8 cellular contexts compared by ENCODE assay signal in the genomic region with DNA sequence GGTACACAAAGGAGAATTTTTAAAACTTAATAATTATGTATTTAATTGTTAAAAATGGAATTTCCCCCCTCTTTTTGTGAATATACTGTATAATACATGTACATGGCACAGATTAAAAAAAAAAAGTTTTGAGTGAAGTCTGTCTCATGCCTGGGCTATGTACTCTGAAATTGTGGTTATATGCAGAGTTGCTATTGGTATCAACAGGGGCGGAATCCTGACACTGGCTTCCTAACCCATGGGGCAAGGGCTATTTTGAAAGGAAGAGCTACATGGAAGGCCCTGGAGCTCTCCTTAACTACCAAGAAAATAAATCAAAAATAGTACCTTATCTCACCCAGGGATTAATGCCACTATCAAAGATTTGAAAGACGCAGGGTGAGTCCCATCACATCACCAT. TPM values are rescaled to one million over a fixed set of nuclear protein-coding genes. Genes with fewer than 3 reads are reported as not detected.
DNase-seq lines count a peak whose midpoint lies in the region; ATAC-seq and TF ChIP-seq lines count a peak whose summit lies in the region.

No MANE protein-coding gene starts in this region.

- peak overlapping the region; percentile 96 for H3K4me3 ChIP-seq in suprapubic skin

- no peaks in the 10 kb centered on the region for H3K36me3 ChIP-seq in suprapubic skin

- H3K27ac ChIP-seq in suprapubic skin = no peak overlapping the region

- H3K4me3 Mint-ChIP-seq in activated naive CD4-positive, alpha-beta T cell treated with anti-CD3 and anti-CD28 coated beads, Interleukin-2, amount 10 ng/mL, durations not matched to agents 7 days and 5 days = peak overlapping the region; percentile 78
- peak overlapping the region; percentile 91 for H3K4me3 Mint-ChIP-seq in activated T-helper 17 cell treated with anti-CD3 and anti-CD28 coated beads, Interleukin-2, amount 50 U/mL, for 72 hours
- peak overlapping the region; percentile 79 to 90 (median 89) for H3K4me3 Mint-ChIP-seq in immature natural killer cell

- no peak for DNase-seq in activated naive CD4-positive, alpha-beta T cell treated with anti-CD3 and anti-CD28 coated beads, Interleukin-2, amount 10 ng/mL, durations not matched to agents 7 days and 5 days
- no peak for DNase-seq in activated naive CD4-positive, alpha-beta T cell treated with anti-CD3 and anti-CD28 coated beads, Interleukin-2, amount 50 U/mL, for 16 hours
- no peak for DNase-seq in immature natural killer cell
- no peak for DNase-seq in suprapubic skin (ENCODE audit: low spot score in 2 of 2)
- DNase-seq in T1000 (lab: John Stamatoyannopoulos, UW) = no peak
- no peak for DNase-seq in cerebellum (ENCODE audit: low spot score)
- DNase-seq in NCI-H1694 (lab: John Stamatoyannopoulos, UW) = no peak

- TF ChIP-seq CTCF in suprapubic skin (IDR thresholded peaks at IDR 0.05) = no peak

- TF ChIP-seq POLR2A in suprapubic skin (IDR thresholded peaks at IDR 0.05) = no peak

- CTCF ChIA-PET in activated naive CD4-positive, alpha-beta T cell treated with anti-CD3 and anti-CD28 coated beads, Interleukin-2, amount 10 ng/mL, durations not matched to agents 7 days and 5 days (lab: Charles Lee) = interaction anchor here (0.6 kb wide), 1 partner anchor 54 kb away, joined by 3 read pairs; no protein-coding TSS in a partner anchor

- no peaks in the 10 kb centered on the region for H3K9me3 ChIP-seq in suprapubic skin

- peak overlapping the region; percentile 15 for H3K27ac Mint-ChIP-seq in activated naive CD4-positive, alpha-beta T cell treated with anti-CD3 and anti-CD28 coated beads, Interleukin-2, amount 10 ng/mL, durations not matched to agents 7 days and 5 days
- peak overlapping the region; percentile 88 for H3K27ac Mint-ChIP-seq in activated T-helper 17 cell treated with anti-CD3 and anti-CD28 coated beads, Interleukin-2, amount 50 U/mL, for 72 hours
- peak overlapping the region in 3 of 6 donors; percentile 19 to 79 (median 74) for H3K27ac Mint-ChIP-seq in immature natural killer cell

- H3K36me3 Mint-ChIP-seq in activated naive CD4-positive, alpha-beta T cell treated with anti-CD3 and anti-CD28 coated beads, Interleukin-2, amount 10 ng/mL, durations not matched to agents 7 days and 5 days = peaks cover 12% of the 10 kb centered on the region
- H3K36me3 Mint-ChIP-seq in activated T-helper 17 cell treated with anti-CD3 and anti-CD28 coated beads, Interleukin-2, amount 50 U/mL, for 72 hours (ENCODE audit: low read depth) = peaks cover 32% of the 10 kb centered on the region
- H3K36me3 Mint-ChIP-seq in immature natural killer cell = no peaks in the 10 kb centered on the region

- no peak for ATAC-seq in activated T-helper 17 cell treated with anti-CD3 and anti-CD28 coated beads, Interleukin-2, amount 50 U/mL, for 72 hours (replicated peaks)

- H3K9me3 Mint-ChIP-seq in activated naive CD4-positive, alpha-beta T cell treated with anti-CD3 and anti-CD28 coated beads, Interleukin-2, amount 10 ng/mL, durations not matched to agents 7 days and 5 days = no peaks in the 10 kb centered on the region
- no peaks in the 10 kb centered on the region for H3K9me3 Mint-ChIP-seq in activated T-helper 17 cell treated with anti-CD3 and anti-CD28 coated beads, Interleukin-2, amount 50 U/mL, for 72 hours
- H3K9me3 Mint-ChIP-seq in immature natural killer cell = no peaks in the 10 kb centered on the region

- no peaks in the 10 kb centered on the region for H3K27me3 Mint-ChIP-seq in activated naive CD4-positive, alpha-beta T cell treated with anti-CD3 and anti-CD28 coated beads, Interleukin-2, amount 10 ng/mL, durations not matched to agents 7 days and 5 days
- no peaks in the 10 kb centered on the region for H3K27me3 Mint-ChIP-seq in activated T-helper 17 cell treated with anti-CD3 and anti-CD28 coated beads, Interleukin-2, amount 50 U/mL, for 72 hours
- peaks cover 0 to 3% (median 1%) of the 10 kb centered on the region in 3 donors for H3K27me3 Mint-ChIP-seq in immature natural killer cell (ENCODE audit: low read depth in 3 of 3)

- H3K27me3 ChIP-seq in suprapubic skin = no peaks in the 10 kb centered on the region

- no peak for TF ChIP-seq EP300 in suprapubic skin (IDR thresholded peaks at IDR 0.05)

- H3K4me1 Mint-ChIP-seq in activated naive CD4-positive, alpha-beta T cell treated with anti-CD3 and anti-CD28 coated beads, Interleukin-2, amount 10 ng/mL, durations not matched to agents 7 days and 5 days = peaks cover 46% of the 10 kb centered on the region
- H3K4me1 Mint-ChIP-seq in activated T-helper 17 cell treated with anti-CD3 and anti-CD28 coated beads, Interleukin-2, amount 50 U/mL, for 72 hours = peaks cover 16% of the 10 kb centered on the region
- peaks cover 27 to 30% of the 10 kb centered on the region in 2 donors for H3K4me1 Mint-ChIP-seq in immature natural killer cell

- H3K4me1 ChIP-seq in suprapubic skin = peaks cover 29% of the 10 kb centered on the region

- 90% methylated on average over 2 of the region's 2 CpGs for WGBS in suprapubic skin

RNA-seq across cellular contexts. Expression of a gene that starts 0.9 kb away (rescaled TPM):
- total RNA-seq in activated T-helper 17 cell treated with anti-CD3 and anti-CD28 coated beads, Interleukin-2, amount 50 U/mL, for 72 hours = 10 to 100 TPM; 67.5 to 72.3 TPM
- 1 to 10 TPM; 2.5 to 6.2 (median 3.4) TPM for polyA plus RNA-seq in immature natural killer cell
- 100 to 1,000 TPM in 1 of 4 donors, 10 to 100 TPM in 3; 55.6 to 328 (median 78.2) TPM for total RNA-seq in suprapubic skin
- 35.9 TPM for total RNA-seq in cerebellum

RNA-seq across cellular contexts. Expression of a gene that starts 36.8 kb away (rescaled TPM):
- total RNA-seq in activated T-helper 17 cell treated with anti-CD3 and anti-CD28 coated beads, Interleukin-2, amount 50 U/mL, for 72 hours = 100 to 1,000 TPM in 1 of 2 donors, 10 to 100 TPM in 1; 97.7 to 118 TPM
- 100 to 1,000 TPM; 172 to 231 (median 178) TPM for polyA plus RNA-seq in immature natural killer cell
- 10 to 100 TPM; 60.3 to 84.5 (median 79.5) TPM for total RNA-seq in suprapubic skin
- 20.1 TPM for total RNA-seq in cerebellum

RNA-seq across cellular contexts. Expression of a gene that starts 38.5 kb away (rescaled TPM):
- total RNA-seq in activated T-helper 17 cell treated with anti-CD3 and anti-CD28 coated beads, Interleukin-2, amount 50 U/mL, for 72 hours = 100 to 1,000 TPM; 116 to 149 TPM
- 10 to 100 TPM; 20.0 to 62.6 (median 46.4) TPM for polyA plus RNA-seq in immature natural killer cell
- total RNA-seq in suprapubic skin (100 to 1,000 TPM in 2 of 4 donors, 10 to 100 TPM in 2; 83.8 to 148 (median 103) TPM), cerebellum (50.5 TPM)

RNA-seq across cellular contexts. Expression of a gene that starts 44.7 kb away (rescaled TPM):
- 10 to 100 TPM; 11.6 to 14.3 TPM for total RNA-seq in activated T-helper 17 cell treated with anti-CD3 and anti-CD28 coated beads, Interleukin-2, amount 50 U/mL, for 72 hours
- polyA plus RNA-seq in immature natural killer cell = 10 to 100 TPM; 11.7 to 30.2 (median 21.0) TPM
- total RNA-seq in suprapubic skin (10 to 100 TPM; 13.9 to 19.4 (median 17.4) TPM), cerebellum (16.2 TPM)

RNA-seq across cellular contexts. Expression of a gene that starts 45.6 kb away (rescaled TPM):
- total RNA-seq in activated T-helper 17 cell treated with anti-CD3 and anti-CD28 coated beads, Interleukin-2, amount 50 U/mL, for 72 hours = 10 to 100 TPM in 1 of 2 donors, 1 to 10 TPM in 1; 5.6 to 13.7 TPM
- 1 to 10 TPM in 1 of 3 donors, under 1 TPM in 1, not detected in 1; 0.48 to 1.3 TPM for polyA plus RNA-seq in immature natural killer cell
- total RNA-seq in suprapubic skin (1 to 10 TPM in 3 of 4 donors, under 1 TPM in 1; 0.89 to 7.3 (median 1.8) TPM), cerebellum (6.4 TPM)
